ENCODE assay signal across 8 cellular contexts in the genomic region with DNA sequence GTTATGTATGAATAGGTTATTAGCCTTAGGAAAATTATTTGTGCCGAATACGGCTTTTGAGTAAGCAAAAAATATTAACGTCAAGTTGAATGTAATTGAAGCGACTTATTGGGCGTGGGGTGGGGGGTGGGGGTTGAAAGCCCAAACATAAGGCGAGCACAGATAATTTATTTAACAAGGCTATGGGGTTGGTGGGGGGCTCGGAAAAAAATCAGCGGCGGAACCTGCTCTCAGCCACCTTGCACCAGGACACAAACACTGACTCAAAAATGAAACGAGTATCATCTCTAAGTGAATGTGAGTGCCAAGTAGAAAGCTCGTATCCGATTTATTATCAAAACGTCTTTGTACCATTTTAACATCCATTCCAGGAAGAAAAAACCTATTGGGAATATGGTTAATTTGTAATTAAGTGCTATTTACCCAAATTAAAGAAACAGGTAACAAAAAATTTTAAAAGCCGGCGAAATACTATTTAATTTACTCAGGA. TPM values are rescaled to one million over a fixed set of nuclear protein-coding genes. Genes with fewer than 3 reads are reported as not detected.
DNase-seq lines count a peak whose midpoint lies in the region; ATAC-seq, FAIRE-seq and TF ChIP-seq lines count a peak whose summit lies in the region.

No MANE protein-coding gene starts in this region.

- intact Hi-C loops in stomach (cut with DNase I; ENCODE audit: low total_unique reads): loop anchor here (10.0 kb wide), 1 partner anchor 95 kb away; a partner anchor contains a TSS

- TF ChIP-seq RAD21 in A549 (conservative IDR thresholded peaks at IDR 0.05 in 1 of 2, IDR thresholded peaks at IDR 0.05 in 1 of 2): no peak

- H3K36me3 ChIP-seq in iPS-20b (ENCODE audit: insufficient read depth, low read depth, low read length) (no peaks in the 10 kb centered on the region), stomach (no peaks in the 10 kb centered on the region)

- 40% methylated on average over 15 of the region's 15 CpGs for WGBS in A549 (ENCODE audit: missing lambda C conversion rate)
- WGBS in stomach, 5 donors: 16 to 26% (median 18%) methylated on average over 15 of the region's 15 CpGs

- no peak for ATAC-seq in A549
- ATAC-seq in activated naive CD4-positive, alpha-beta T cell treated with anti-CD3 and anti-CD28 coated beads, Interleukin-2, amount 50 U/mL, for 72 hours: no peak

- no peaks in the 10 kb centered on the region for H3K27me3 ChIP-seq in iPS-20b (ENCODE audit: insufficient read depth, low read length)
- no peaks in the 10 kb centered on the region for H3K27me3 ChIP-seq in stomach

- FAIRE-seq in A549 (lab: Jason Lieb, UNC): no peak
- peak; percentile 75 for FAIRE-seq in GM19239 (lab: Jason Lieb, UNC)

- no peaks in the 10 kb centered on the region for H3K9me3 Mint-ChIP-seq in activated naive CD4-positive, alpha-beta T cell treated with anti-CD3 and anti-CD28 coated beads, Interleukin-2, amount 50 U/mL, for 72 hours

- H3K9me3 ChIP-seq in A549 (no peaks in the 10 kb centered on the region), iPS-20b (ENCODE audit: insufficient read depth, low read depth, low read length) (no peaks in the 10 kb centered on the region), stomach (no peaks in the 10 kb centered on the region)

- H3K4me3 ChIP-seq in A549 (peak overlapping the region; percentile 75), iPS-20b (ENCODE audit: low read length) (peak overlapping the region; percentile 73), stomach (peak overlapping the region; percentile 80 to 88 (median 84))

- CTCF ChIA-PET in A549 (lab: Yijun Ruan, JAX): interaction anchor here (1.0 kb wide), 1 partner anchor 39 kb away, joined by 3 read pairs; no protein-coding TSS in a partner anchor

- peak overlapping the region; percentile 95; the same call in 1 of the 2 replicates for H3K9ac ChIP-seq in iPS-20b (ENCODE audit: low read depth, low read length)

- H3K4me1 ChIP-seq in A549 (0 out of 3 replicates have a peak, but pooled peaks cover 8% of the 10 kb centered on the region), iPS-20b (ENCODE audit: insufficient read depth, low read length) (peaks cover 6% of the 10 kb centered on the region; the same call in 1 of the 2 replicates), stomach (peaks cover 6 to 33% (median 22%) of the 10 kb centered on the region in 4 donors)

- no peak for DNase-seq in A549 (ENCODE audit: low read depth in 1 of 2, low spot score in 1 of 2)
- no peak for DNase-seq in GM19239 (ENCODE audit: insufficient read length, low spot score)
- DNase-seq in activated naive CD4-positive, alpha-beta T cell treated with anti-CD3 and anti-CD28 coated beads, Interleukin-2, amount 50 U/mL, for 72 hours (ENCODE audit: low spot score in 2 of 2): no peak
- DNase-seq in stomach: no peak
- no peak for DNase-seq in NCI-H1694 (lab: John Stamatoyannopoulos, UW)
- DNase-seq in A172 (ENCODE audit: low spot score): no peak
- no peak for DNase-seq in NCI-H187 (lab: John Stamatoyannopoulos, UW)

- TF ChIP-seq EP300 in A549 (IDR thresholded peaks at IDR 0.05) (no peak), stomach (IDR thresholded peaks at IDR 0.05) (no peak)

- H3K27ac ChIP-seq in A549 (peak overlapping the region; percentile 99), iPS-20b (ENCODE audit: low read length) (peak overlapping the region; percentile 99), stomach (peak overlapping the region; percentile 91 to 98 (median 96))

- no peaks in the 10 kb centered on the region for H3K36me3 Mint-ChIP-seq in activated naive CD4-positive, alpha-beta T cell treated with anti-CD3 and anti-CD28 coated beads, Interleukin-2, amount 50 U/mL, for 72 hours

- TF ChIP-seq POLR2A in A549 (IDR thresholded peaks at IDR 0.05; ENCODE audit: low read length) (no peak), stomach (IDR thresholded peaks at IDR 0.05) (no peak)

- peak overlapping the region; percentile 87 for H3K4me2 ChIP-seq in A549

- POLR2A ChIA-PET in A549 (lab: Yijun Ruan, JAX): interaction anchor here (1.0 to 2.9 kb wide), 5 partner anchors 9 to 469 kb away, joined by 3 to 24 read pairs (median 4); a partner anchor contains a TSS

- H3K27ac Mint-ChIP-seq in activated naive CD4-positive, alpha-beta T cell treated with anti-CD3 and anti-CD28 coated beads, Interleukin-2, amount 50 U/mL, for 72 hours: peak overlapping the region; percentile 90 to 98

- TF ChIP-seq CTCF in A549 (IDR thresholded peaks at IDR 0.05) (no peak), stomach (IDR thresholded peaks at IDR 0.05) (no peak)

TF ChIP-seq in A549, 52 proteins besides CTCF, POLR2A, EP300 and RAD21:
- TF ChIP-seq NPAS2 (CRISPR knock-in tag; IDR thresholded peaks at IDR 0.05; ENCODE audit: borderline replicate concordance): no peak
- TF ChIP-seq ZC3H11A (IDR thresholded peaks at IDR 0.05): no peak

RNA-seq across cellular contexts. Expression of a gene that starts 0.9 kb away (rescaled TPM):
- polyA plus RNA-seq in A549 (2011; rRNA removed) (14.1 and 25.6 TPM in 2 replicates), A549 (2017; fragmentation: RNase III; extraction: RNeasy Plus Mini Kit Qiagen cat#74134 plus additional on column Dnase treatment) (8.6 to 9.2 TPM (median 9.2 TPM) in 3 replicates), stomach (10 to 100 TPM; 10.7 to 17.4 (median 13.4) TPM)
- polyA plus RNA-seq in A549 (2012; cell fraction: cytosol; rRNA removed): 3.3 and 3.4 TPM in 2 replicates
- 3.3 and 5.6 TPM in 2 replicates for polyA plus RNA-seq in A549 (2012; cell fraction: nucleus; rRNA removed)
- 5.3 and 6.3 TPM in 2 replicates for polyA minus RNA-seq in A549 (2011; rRNA and poly(A)+ RNA removed)
- 10 to 100 TPM; 18.1 to 32.5 TPM for total RNA-seq in activated naive CD4-positive, alpha-beta T cell treated with anti-CD3 and anti-CD28 coated beads, Interleukin-2, amount 50 U/mL, for 72 hours
- 100 to 1,000 TPM in 1 of 5 donors, 10 to 100 TPM in 3, 1 to 10 TPM in 1; 2.3 to 113 (median 40.7) TPM for total RNA-seq in stomach
- total RNA-seq in A172 (2014; rRNA removed; shearing (Covaris generic)): 22.0 and 27.1 TPM in 2 replicates
